Comparison of ENCODE assay signal across 1 cellular context in the genomic region with DNA sequence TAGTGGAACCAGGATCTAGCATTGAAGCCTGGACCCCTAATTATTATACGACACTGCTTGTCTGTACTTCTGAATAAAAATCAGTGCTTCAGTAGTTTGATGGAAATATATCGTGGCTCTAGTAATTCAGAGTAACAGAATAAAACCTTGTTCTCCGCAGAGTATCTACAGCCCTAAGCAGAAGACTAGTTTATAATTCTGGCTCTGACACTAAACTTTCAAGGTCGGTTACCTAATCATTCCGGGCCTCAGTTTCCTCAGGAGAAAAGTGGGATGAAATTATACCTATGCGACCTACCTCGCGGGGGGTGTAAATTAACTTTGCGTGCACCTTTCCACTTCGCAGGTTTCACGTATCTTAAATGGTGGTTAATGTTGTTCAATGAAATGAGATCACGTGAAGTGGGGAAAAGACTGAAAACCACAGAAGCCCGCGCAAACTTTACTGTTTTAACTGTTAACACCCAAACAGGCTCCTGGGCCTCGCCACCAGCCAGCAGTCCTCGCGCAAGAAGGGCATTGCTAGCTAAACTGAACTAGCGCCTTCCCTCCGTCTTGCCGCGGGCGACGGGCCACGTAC.
TF ChIP-seq lines count a peak whose summit lies in the region.

No MANE protein-coding gene starts in this region.

TF ChIP-seq in HepG2, 621 proteins besides CTCF, POLR2A, EP300 and RAD21 (continues in another document):
- TF ChIP-seq KMT2B (CRISPR knock-in tag; IDR thresholded peaks at IDR 0.05) (no peak), MEIS2 (CRISPR knock-in tag; IDR thresholded peaks at IDR 0.05) (no peak), ZFP41 (CRISPR knock-in tag; IDR thresholded peaks at IDR 0.05; ENCODE audit: borderline replicate concordance) (no peak), MAFG (CRISPR knock-in tag; IDR thresholded peaks at IDR 0.05) (peak; percentile 52; the same call in 1 of the 2 replicates), ZNF256 (CRISPR knock-in tag; conservative IDR thresholded peaks at IDR 0.05) (no peak), KLF9 (CRISPR knock-in tag; IDR thresholded peaks at IDR 0.05; ENCODE audit: low read depth) (no peak), RFX3 (CRISPR knock-in tag; IDR thresholded peaks at IDR 0.05) (no peak), ZNF605 (CRISPR knock-in tag; IDR thresholded peaks at IDR 0.05) (no peak), ZKSCAN8 (CRISPR knock-in tag; IDR thresholded peaks at IDR 0.05; ENCODE audit: borderline replicate concordance) (no peak), ZNF550 (CRISPR knock-in tag; IDR thresholded peaks at IDR 0.05; ENCODE audit: borderline replicate concordance) (no peak), NFKBIZ (CRISPR knock-in tag; IDR thresholded peaks at IDR 0.05) (no peak), ZMYM3 (CRISPR knock-in tag; IDR thresholded peaks at IDR 0.05) (no peak), RORA (CRISPR knock-in tag; IDR thresholded peaks at IDR 0.05) (no peak), ZNF776 (CRISPR knock-in tag; IDR thresholded peaks at IDR 0.05) (no peak), ZNF30 (CRISPR knock-in tag; IDR thresholded peaks at IDR 0.05) (peak; percentile 29; the same call in 1 of the 2 replicates), ZNF20 (CRISPR knock-in tag; IDR thresholded peaks at IDR 0.05) (no peak), ZFP36L2 (CRISPR knock-in tag; IDR thresholded peaks at IDR 0.05) (no peak), ZEB1 (IDR thresholded peaks at IDR 0.05; ENCODE audit: insufficient replicate concordance, low read depth) (no peak), U2AF1 (optimal IDR thresholded peaks at IDR 0.05; ENCODE audit: low read depth, low read length) (no peak), ZNF572 (CRISPR knock-in tag; IDR thresholded peaks at IDR 0.05) (peak; percentile 72; the same call in 1 of the 2 replicates), POLR2AphosphoS2 (IDR thresholded peaks at IDR 0.05; ENCODE audit: low read depth, low read length) (no peak), ZNF703 (CRISPR knock-in tag; IDR thresholded peaks at IDR 0.05; ENCODE audit: borderline replicate concordance) (no peak), ZNF737 (CRISPR knock-in tag; IDR thresholded peaks at IDR 0.05; ENCODE audit: borderline replicate concordance) (no peak), ZNF598 (CRISPR knock-in tag; IDR thresholded peaks at IDR 0.05; ENCODE audit: borderline replicate concordance) (no peak), BHLHE40 (IDR thresholded peaks at IDR 0.05; ENCODE audit: low read length) (0 out of 2 replicates have a peak, but pooled peaks have one; percentile 7), ZNF33A (CRISPR knock-in tag; IDR thresholded peaks at IDR 0.05; ENCODE audit: borderline replicate concordance) (no peak), NFE2L1 (CRISPR knock-in tag; IDR thresholded peaks at IDR 0.05; ENCODE audit: borderline replicate concordance) (no peak), ZNF331 (CRISPR knock-in tag; IDR thresholded peaks at IDR 0.05) (no peak), ZNF768 (CRISPR knock-in tag; IDR thresholded peaks at IDR 0.05) (0 out of 2 replicates have a peak, but pooled peaks have one; percentile 23), ZNF674 (CRISPR knock-in tag; IDR thresholded peaks at IDR 0.05; ENCODE audit: low read depth) (peak; percentile 41; the same call in 1 of the 2 replicates), GATA4 (IDR thresholded peaks at IDR 0.05; ENCODE audit: borderline replicate concordance, low read depth) (no peak), MZF1 (CRISPR knock-in tag; IDR thresholded peaks at IDR 0.05; ENCODE audit: borderline replicate concordance) (no peak; the same call in 1 of the 2 replicates), ZNF746 (CRISPR knock-in tag; IDR thresholded peaks at IDR 0.05) (no peak), KDM5B (CRISPR knock-in tag; IDR thresholded peaks at IDR 0.05; ENCODE audit: borderline replicate concordance) (no peak), ZNF24 (IDR thresholded peaks at IDR 0.05) (no peak), GATAD1 (CRISPR knock-in tag; IDR thresholded peaks at IDR 0.05) (no peak), NR3C1 (CRISPR knock-in tag; IDR thresholded peaks at IDR 0.05) (no peak), SMYD3 (CRISPR knock-in tag; IDR thresholded peaks at IDR 0.05) (no peak; the same call in 1 of the 2 replicates), RBM39 (IDR thresholded peaks at IDR 0.05; ENCODE audit: low read depth, low read length, poor library complexity, severe bottlenecking) (no peak), NKX3-1 (CRISPR knock-in tag; IDR thresholded peaks at IDR 0.05) (no peak), HNRNPL (IDR thresholded peaks at IDR 0.05; ENCODE audit: low read depth, low read length) (no peak), TGIF2 (CRISPR knock-in tag; IDR thresholded peaks at IDR 0.05) (no peak)
- TF ChIP-seq, protein P1, sequence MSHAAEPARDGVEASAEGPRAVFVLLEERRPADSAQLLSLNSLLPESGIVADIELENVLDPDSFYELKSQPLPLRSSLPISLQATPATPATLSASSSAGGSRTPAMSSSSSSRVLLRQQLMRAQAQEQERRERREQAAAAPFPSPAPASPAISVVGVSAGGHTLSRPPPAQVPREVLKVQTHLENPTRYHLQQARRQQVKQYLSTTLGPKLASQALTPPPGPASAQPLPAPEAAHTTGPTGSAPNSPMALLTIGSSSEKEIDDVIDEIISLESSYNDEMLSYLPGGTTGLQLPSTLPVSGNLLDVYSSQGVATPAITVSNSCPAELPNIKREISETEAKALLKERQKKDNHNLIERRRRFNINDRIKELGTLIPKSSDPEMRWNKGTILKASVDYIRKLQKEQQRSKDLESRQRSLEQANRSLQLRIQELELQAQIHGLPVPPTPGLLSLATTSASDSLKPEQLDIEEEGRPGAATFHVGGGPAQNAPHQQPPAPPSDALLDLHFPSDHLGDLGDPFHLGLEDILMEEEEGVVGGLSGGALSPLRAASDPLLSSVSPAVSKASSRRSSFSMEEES (CRISPR knock-in tag; IDR thresholded peaks at IDR 0.05) = no peak
- TF ChIP-seq, protein P2, sequence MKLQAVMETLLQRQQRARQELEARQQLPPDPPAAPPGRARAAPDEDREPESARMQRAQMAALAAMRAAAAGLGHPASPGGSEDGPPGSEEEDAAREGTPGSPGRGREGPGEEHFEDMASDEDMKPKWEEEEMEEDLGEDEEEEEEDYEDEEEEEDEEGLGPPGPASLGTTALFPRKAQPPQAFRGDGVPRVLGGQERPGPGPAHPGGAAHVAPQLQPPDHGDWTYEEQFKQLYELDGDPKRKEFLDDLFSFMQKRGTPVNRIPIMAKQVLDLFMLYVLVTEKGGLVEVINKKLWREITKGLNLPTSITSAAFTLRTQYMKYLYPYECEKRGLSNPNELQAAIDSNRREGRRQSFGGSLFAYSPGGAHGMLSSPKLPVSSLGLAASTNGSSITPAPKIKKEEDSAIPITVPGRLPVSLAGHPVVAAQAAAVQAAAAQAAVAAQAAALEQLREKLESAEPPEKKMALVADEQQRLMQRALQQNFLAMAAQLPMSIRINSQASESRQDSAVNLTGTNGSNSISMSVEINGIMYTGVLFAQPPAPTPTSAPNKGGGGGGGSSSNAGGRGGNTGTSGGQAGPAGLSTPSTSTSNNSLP (IDR thresholded peaks at IDR 0.05; ENCODE audit: low read depth, low read length) = no peak
- TF ChIP-seq, protein P3, sequence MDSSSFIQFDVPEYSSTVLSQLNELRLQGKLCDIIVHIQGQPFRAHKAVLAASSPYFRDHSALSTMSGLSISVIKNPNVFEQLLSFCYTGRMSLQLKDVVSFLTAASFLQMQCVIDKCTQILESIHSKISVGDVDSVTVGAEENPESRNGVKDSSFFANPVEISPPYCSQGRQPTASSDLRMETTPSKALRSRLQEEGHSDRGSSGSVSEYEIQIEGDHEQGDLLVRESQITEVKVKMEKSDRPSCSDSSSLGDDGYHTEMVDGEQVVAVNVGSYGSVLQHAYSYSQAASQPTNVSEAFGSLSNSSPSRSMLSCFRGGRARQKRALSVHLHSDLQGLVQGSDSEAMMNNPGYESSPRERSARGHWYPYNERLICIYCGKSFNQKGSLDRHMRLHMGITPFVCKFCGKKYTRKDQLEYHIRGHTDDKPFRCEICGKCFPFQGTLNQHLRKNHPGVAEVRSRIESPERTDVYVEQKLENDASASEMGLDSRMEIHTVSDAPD (CRISPR knock-in tag; IDR thresholded peaks at IDR 0.05) = 0 out of 2 replicates have a peak, but pooled peaks have one; percentile 9
- TF ChIP-seq, protein P4, sequence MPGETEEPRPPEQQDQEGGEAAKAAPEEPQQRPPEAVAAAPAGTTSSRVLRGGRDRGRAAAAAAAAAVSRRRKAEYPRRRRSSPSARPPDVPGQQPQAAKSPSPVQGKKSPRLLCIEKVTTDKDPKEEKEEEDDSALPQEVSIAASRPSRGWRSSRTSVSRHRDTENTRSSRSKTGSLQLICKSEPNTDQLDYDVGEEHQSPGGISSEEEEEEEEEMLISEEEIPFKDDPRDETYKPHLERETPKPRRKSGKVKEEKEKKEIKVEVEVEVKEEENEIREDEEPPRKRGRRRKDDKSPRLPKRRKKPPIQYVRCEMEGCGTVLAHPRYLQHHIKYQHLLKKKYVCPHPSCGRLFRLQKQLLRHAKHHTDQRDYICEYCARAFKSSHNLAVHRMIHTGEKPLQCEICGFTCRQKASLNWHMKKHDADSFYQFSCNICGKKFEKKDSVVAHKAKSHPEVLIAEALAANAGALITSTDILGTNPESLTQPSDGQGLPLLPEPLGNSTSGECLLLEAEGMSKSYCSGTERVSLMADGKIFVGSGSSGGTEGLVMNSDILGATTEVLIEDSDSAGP (CRISPR knock-in tag; IDR thresholded peaks at IDR 0.05; ENCODE audit: borderline replicate concordance) = no peak
- TF ChIP-seq, protein P5, sequence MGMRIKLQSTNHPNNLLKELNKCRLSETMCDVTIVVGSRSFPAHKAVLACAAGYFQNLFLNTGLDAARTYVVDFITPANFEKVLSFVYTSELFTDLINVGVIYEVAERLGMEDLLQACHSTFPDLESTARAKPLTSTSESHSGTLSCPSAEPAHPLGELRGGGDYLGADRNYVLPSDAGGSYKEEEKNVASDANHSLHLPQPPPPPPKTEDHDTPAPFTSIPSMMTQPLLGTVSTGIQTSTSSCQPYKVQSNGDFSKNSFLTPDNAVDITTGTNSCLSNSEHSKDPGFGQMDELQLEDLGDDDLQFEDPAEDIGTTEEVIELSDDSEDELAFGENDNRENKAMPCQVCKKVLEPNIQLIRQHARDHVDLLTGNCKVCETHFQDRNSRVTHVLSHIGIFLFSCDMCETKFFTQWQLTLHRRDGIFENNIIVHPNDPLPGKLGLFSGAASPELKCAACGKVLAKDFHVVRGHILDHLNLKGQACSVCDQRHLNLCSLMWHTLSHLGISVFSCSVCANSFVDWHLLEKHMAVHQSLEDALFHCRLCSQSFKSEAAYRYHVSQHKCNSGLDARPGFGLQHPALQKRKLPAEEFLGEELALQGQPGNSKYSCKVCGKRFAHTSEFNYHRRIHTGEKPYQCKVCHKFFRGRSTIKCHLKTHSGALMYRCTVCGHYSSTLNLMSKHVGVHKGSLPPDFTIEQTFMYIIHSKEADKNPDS (CRISPR knock-in tag; IDR thresholded peaks at IDR 0.05) = no peak
- TF ChIP-seq, protein P6, sequence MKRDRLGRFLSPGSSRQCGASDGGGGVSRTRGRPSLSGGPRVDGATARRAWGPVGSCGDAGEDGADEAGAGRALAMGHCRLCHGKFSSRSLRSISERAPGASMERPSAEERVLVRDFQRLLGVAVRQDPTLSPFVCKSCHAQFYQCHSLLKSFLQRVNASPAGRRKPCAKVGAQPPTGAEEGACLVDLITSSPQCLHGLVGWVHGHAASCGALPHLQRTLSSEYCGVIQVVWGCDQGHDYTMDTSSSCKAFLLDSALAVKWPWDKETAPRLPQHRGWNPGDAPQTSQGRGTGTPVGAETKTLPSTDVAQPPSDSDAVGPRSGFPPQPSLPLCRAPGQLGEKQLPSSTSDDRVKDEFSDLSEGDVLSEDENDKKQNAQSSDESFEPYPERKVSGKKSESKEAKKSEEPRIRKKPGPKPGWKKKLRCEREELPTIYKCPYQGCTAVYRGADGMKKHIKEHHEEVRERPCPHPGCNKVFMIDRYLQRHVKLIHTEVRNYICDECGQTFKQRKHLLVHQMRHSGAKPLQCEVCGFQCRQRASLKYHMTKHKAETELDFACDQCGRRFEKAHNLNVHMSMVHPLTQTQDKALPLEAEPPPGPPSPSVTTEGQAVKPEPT (CRISPR knock-in tag; IDR thresholded peaks at IDR 0.05; ENCODE audit: low read depth) = no peak
- TF ChIP-seq, protein P7, sequence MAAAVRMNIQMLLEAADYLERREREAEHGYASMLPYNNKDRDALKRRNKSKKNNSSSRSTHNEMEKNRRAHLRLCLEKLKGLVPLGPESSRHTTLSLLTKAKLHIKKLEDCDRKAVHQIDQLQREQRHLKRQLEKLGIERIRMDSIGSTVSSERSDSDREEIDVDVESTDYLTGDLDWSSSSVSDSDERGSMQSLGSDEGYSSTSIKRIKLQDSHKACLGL (CRISPR knock-in tag; IDR thresholded peaks at IDR 0.05) = no peak
- TF ChIP-seq, protein P8, sequence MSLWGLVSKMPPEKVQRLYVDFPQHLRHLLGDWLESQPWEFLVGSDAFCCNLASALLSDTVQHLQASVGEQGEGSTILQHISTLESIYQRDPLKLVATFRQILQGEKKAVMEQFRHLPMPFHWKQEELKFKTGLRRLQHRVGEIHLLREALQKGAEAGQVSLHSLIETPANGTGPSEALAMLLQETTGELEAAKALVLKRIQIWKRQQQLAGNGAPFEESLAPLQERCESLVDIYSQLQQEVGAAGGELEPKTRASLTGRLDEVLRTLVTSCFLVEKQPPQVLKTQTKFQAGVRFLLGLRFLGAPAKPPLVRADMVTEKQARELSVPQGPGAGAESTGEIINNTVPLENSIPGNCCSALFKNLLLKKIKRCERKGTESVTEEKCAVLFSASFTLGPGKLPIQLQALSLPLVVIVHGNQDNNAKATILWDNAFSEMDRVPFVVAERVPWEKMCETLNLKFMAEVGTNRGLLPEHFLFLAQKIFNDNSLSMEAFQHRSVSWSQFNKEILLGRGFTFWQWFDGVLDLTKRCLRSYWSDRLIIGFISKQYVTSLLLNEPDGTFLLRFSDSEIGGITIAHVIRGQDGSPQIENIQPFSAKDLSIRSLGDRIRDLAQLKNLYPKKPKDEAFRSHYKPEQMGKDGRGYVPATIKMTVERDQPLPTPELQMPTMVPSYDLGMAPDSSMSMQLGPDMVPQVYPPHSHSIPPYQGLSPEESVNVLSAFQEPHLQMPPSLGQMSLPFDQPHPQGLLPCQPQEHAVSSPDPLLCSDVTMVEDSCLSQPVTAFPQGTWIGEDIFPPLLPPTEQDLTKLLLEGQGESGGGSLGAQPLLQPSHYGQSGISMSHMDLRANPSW (CRISPR knock-in tag; IDR thresholded peaks at IDR 0.05; ENCODE audit: borderline replicate concordance) = 0 out of 2 replicates have a peak, but pooled peaks have one; percentile 11
- TF ChIP-seq, protein P9, sequence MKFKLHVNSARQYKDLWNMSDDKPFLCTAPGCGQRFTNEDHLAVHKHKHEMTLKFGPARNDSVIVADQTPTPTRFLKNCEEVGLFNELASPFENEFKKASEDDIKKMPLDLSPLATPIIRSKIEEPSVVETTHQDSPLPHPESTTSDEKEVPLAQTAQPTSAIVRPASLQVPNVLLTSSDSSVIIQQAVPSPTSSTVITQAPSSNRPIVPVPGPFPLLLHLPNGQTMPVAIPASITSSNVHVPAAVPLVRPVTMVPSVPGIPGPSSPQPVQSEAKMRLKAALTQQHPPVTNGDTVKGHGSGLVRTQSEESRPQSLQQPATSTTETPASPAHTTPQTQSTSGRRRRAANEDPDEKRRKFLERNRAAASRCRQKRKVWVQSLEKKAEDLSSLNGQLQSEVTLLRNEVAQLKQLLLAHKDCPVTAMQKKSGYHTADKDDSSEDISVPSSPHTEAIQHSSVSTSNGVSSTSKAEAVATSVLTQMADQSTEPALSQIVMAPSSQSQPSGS (CRISPR knock-in tag; IDR thresholded peaks at IDR 0.05) = no peak
